In the genomic region with DNA sequence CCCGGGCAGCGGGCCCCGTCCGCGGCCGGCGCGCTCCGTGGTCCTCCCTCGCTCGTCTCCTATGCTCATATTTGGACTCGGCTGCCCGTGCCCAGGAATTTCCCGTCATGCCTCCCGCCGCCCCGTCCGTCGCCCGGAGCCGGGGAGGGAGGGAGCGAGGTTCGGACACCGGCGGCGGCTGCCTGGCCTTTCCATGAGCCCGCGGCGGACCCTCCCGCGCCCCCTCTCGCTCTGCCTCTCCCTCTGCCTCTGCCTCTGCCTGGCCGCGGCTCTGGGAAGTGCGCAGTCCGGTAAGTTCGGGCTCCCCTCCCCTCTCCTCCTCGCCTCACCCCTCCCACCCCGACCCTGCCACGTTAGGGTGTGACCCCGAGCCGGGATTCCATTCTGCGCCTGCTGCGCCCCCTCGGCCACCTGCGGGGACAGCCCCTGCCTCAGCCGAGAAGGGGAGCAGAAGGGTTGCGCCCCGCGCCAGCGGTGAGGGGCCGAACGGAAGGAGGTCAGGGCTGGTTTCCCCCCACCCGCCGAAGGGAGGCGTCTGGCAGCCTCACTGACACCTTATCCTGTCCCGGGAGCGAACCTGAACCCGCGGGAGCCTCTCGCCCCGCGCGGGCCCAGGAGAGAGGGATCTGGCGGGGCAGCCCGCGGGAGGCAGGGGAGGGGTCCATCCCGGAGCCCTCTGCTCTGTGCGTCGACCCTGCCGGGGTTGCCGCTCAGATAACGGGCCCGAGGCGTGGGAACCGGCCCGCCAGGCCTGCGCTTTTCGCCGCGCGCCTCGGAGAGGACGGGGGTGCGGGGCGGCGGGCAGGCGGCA, we compare ENCODE assay signal across 8 cellular contexts. TPM values are rescaled to one million over a fixed set of nuclear protein-coding genes. Genes with fewer than 3 reads are reported as not detected.
DNase-seq lines count a peak whose midpoint lies in the region; ATAC-seq and TF ChIP-seq lines count a peak whose summit lies in the region.

A gene (plus strand): TSS at position 108 of the 811 bp plus-strand sequence. CDS start 29,897 bp downstream, outside the sequence.

- H3K36me3 Mint-ChIP-seq in activated naive CD8-positive, alpha-beta T cell treated with anti-CD3 and anti-CD28 coated beads for 36 hours, result no peaks in the 10 kb centered on the region

- no peaks in the 10 kb centered on the region for H3K36me3 ChIP-seq in ES-I3 (ENCODE audit: insufficient read depth, low read length)
- no peaks in the 10 kb centered on the region for H3K36me3 ChIP-seq in neuron (ENCODE audit: insufficient read depth, low read length)

- H3K4me3 ChIP-seq in neuron (ENCODE audit: low read length), result peak within 1 kb of the TSS; percentile 71

- peaks cover 4% of the 10 kb centered on the region for H3K4me1 Mint-ChIP-seq in activated naive CD8-positive, alpha-beta T cell treated with anti-CD3 and anti-CD28 coated beads for 36 hours

- no peaks in the 10 kb centered on the region for H3K9me3 Mint-ChIP-seq in activated naive CD8-positive, alpha-beta T cell treated with anti-CD3 and anti-CD28 coated beads for 36 hours

- peak; percentile 20; the same call in 1 of the 2 replicates for TF ChIP-seq CTCF in LNCAP (IDR thresholded peaks at IDR 0.05)

- ATAC-seq in GM21619 (IDR thresholded peaks at IDR 0.05; ENCODE audit: unreplicated experiment), result peak; percentile 54

- H3K9ac ChIP-seq in ES-I3 (ENCODE audit: low read depth, low read length), result peak within 1 kb of the TSS; percentile 82

- H3K4me3 Mint-ChIP-seq in activated naive CD8-positive, alpha-beta T cell treated with anti-CD3 and anti-CD28 coated beads for 36 hours, result peak within 1 kb of the TSS; percentile 62

- no peak within 1 kb of the TSS for H3K27ac Mint-ChIP-seq in activated naive CD8-positive, alpha-beta T cell treated with anti-CD3 and anti-CD28 coated beads for 36 hours

- no peaks in the 10 kb centered on the region for H3K9me3 ChIP-seq in ES-I3 (ENCODE audit: control insufficient read depth, insufficient read depth, low read length)
- H3K9me3 ChIP-seq in neuron (ENCODE audit: low read length), result no peaks in the 10 kb centered on the region

- H3K4me1 ChIP-seq in ES-I3 (ENCODE audit: insufficient read depth, low read length) (0 out of 2 replicates have a peak, but pooled peaks cover 4% of the 10 kb centered on the region), neuron (ENCODE audit: insufficient read depth, low read length) (peaks cover 7% of the 10 kb centered on the region)

- peaks cover 75% of the 10 kb centered on the region for H3K27me3 Mint-ChIP-seq in activated naive CD8-positive, alpha-beta T cell treated with anti-CD3 and anti-CD28 coated beads for 36 hours

- H3K27me3 ChIP-seq in neuron (ENCODE audit: insufficient read depth, low read length), result no peaks in the 10 kb centered on the region

- H2AFZ ChIP-seq in neuron (ENCODE audit: low read depth, low read length), result peak within 1 kb of the TSS; percentile 98

- DNase-seq in activated naive CD8-positive, alpha-beta T cell treated with anti-CD3 and anti-CD28 coated beads for 36 hours, result peak; percentile 22
- DNase-seq in glomerular endothelial cell (ENCODE audit: extremely low read depth, low read depth, low spot score) (no peak), NCI-H2171 (lab: John Stamatoyannopoulos, UW) (no peak), middle frontal gyrus (ENCODE audit: extremely low spot score, low spot score) (no peak)

RNA-seq across cellular contexts. Expression of the gene that starts here (rescaled TPM):
- total RNA-seq in activated naive CD8-positive, alpha-beta T cell treated with anti-CD3 and anti-CD28 coated beads for 36 hours, result not detected
- total RNA-seq in glomerular endothelial cell, result 23.0 and 35.3 TPM in 2 replicates

Comparison
In these comparisons a context has a peak if more than half of its experiments do, and no peak if none do; other contexts are left out.
1. RNA of the gene that starts here (total RNA-seq): 23.0 to 35.3 TPM in glomerular endothelial cell; not detected in activated naive CD8-positive, alpha-beta T cell treated with anti-CD3 and anti-CD28 coated beads for 36 hours; every median in the first group is over 10 times any median in the second.
2. Peak in DNase-seq in activated naive CD8-positive, alpha-beta T cell treated with anti-CD3 and anti-CD28 coated beads for 36 hours; RNA of the gene not detected or under 1 TPM.